9 cellular contexts compared by ENCODE assay signal in genomic region chr11:114165326-114166230, GRCh38.
DNase-seq lines count a peak whose midpoint lies in the region; ATAC-seq and TF ChIP-seq lines count a peak whose summit lies in the region.
"Had no signal": no experiment of that assay in that cellular context is flagged by ENCODE, and none has a peak within 500 bp of the region (broad histone marks: within the 10 kb centered on the region; RNA-seq: fewer than 3 reads in every experiment).

No MANE protein-coding gene starts in this region.

- no peak overlapping the region for H3K4me3 ChIP-seq in transverse colon
- H3K4me3 ChIP-seq in GM23338 = no peak overlapping the region

- no peaks in the 10 kb centered on the region for H3K27me3 ChIP-seq in transverse colon
- no peaks in the 10 kb centered on the region for H3K27me3 ChIP-seq in GM23338 (ENCODE audit: insufficient read depth)

- H3K79me2 ChIP-seq in GM23338 (replicated peaks; ENCODE audit: insufficient read depth) = no peaks in the 10 kb centered on the region

- POLR2A ChIA-PET in naive thymus-derived CD8-positive, alpha-beta T cell (lab: Charles Lee) = interaction anchor here (1.0 to 11.6 kb wide), 4 partner anchors 7 to 27 kb away, joined by 3 to 178 read pairs (median 7); no protein-coding TSS in a partner anchor

- no peak for TF ChIP-seq EP300 in transverse colon (IDR thresholded peaks at IDR 0.05; ENCODE audit: low read depth)

- DNase-seq in activated naive CD4-positive, alpha-beta T cell treated with anti-CD3 and anti-CD28 coated beads, Interleukin-2, amount 50 U/mL, for 16 hours = no peak
- DNase-seq in caudate nucleus (lab: John Stamatoyannopoulos, UW) (peak in 1 of 61 donors; percentile 17), transverse colon (peak; percentile 51), GM23338 (ENCODE audit: low spot score) (no peak)
- DNase-seq in naive thymus-derived CD8-positive, alpha-beta T cell = no peak
- no peak for DNase-seq in stimulated activated CD4-positive, alpha-beta T cell treated with anti-CD3 and anti-CD28 coated beads, Interleukin-12 subunit alpha, Interleukin-12 subunit beta, amount 100 ng/mL, for 4 hours

- H3K9me3 Mint-ChIP-seq in activated naive CD4-positive, alpha-beta T cell treated with anti-CD3 and anti-CD28 coated beads, Interleukin-2, amount 50 U/mL, for 24 hours = no peaks in the 10 kb centered on the region
- no peaks in the 10 kb centered on the region for H3K9me3 Mint-ChIP-seq in naive thymus-derived CD8-positive, alpha-beta T cell
- no peaks in the 10 kb centered on the region for H3K9me3 Mint-ChIP-seq in stimulated activated memory B cell treated with anti-CD40 and anti-IgM and Interleukin-4, amounts not matched to agents 10 μg/mL and 1 μg/mL and 100 μg/mL, for 72 hours
- no peaks in the 10 kb centered on the region for H3K9me3 Mint-ChIP-seq in GM23338

- no peaks in the 10 kb centered on the region for H3K9me2 ChIP-seq in GM23338 (ENCODE audit: insufficient read depth)

- H3K27me3 Mint-ChIP-seq in activated naive CD4-positive, alpha-beta T cell treated with anti-CD3 and anti-CD28 coated beads, Interleukin-2, amount 50 U/mL, for 24 hours = no peaks in the 10 kb centered on the region
- H3K27me3 Mint-ChIP-seq in naive thymus-derived CD8-positive, alpha-beta T cell = no peaks in the 10 kb centered on the region
- peaks cover 9% of the 10 kb centered on the region for H3K27me3 Mint-ChIP-seq in stimulated activated memory B cell treated with anti-CD40 and anti-IgM and Interleukin-4, amounts not matched to agents 10 μg/mL and 1 μg/mL and 100 μg/mL, for 72 hours
- peaks cover 10% of the 10 kb centered on the region for H3K27me3 Mint-ChIP-seq in GM23338 (ENCODE audit: insufficient read depth, low read depth, poor library complexity)

- peak overlapping the region; percentile 68 for H3K27ac Mint-ChIP-seq in activated naive CD4-positive, alpha-beta T cell treated with anti-CD3 and anti-CD28 coated beads, Interleukin-2, amount 50 U/mL, for 24 hours
- peak overlapping the region; percentile 57 to 97 (median 86) for H3K27ac Mint-ChIP-seq in naive thymus-derived CD8-positive, alpha-beta T cell
- no peak overlapping the region for H3K27ac Mint-ChIP-seq in stimulated activated memory B cell treated with anti-CD40 and anti-IgM and Interleukin-4, amounts not matched to agents 10 μg/mL and 1 μg/mL and 100 μg/mL, for 72 hours
- no peak overlapping the region for H3K27ac Mint-ChIP-seq in GM23338

- WGBS in transverse colon (ENCODE audit: low coverage in 1 of 2), 2 donors = 69% methylated on average over 7 of the region's 7 CpGs; no CpG with 5 or more reads in 1 of the 2 donors

- no peaks in the 10 kb centered on the region for H3F3A ChIP-seq in GM23338 (replicated peaks; ENCODE audit: low read depth)

- intact Hi-C loops in transverse colon (cut with DNase I; ENCODE audit: low total_unique reads) = loop anchor here (2.0 kb wide), 1 partner anchor 13 kb away; no protein-coding TSS in a partner anchor

- no peaks in the 10 kb centered on the region for H3K36me3 Mint-ChIP-seq in activated naive CD4-positive, alpha-beta T cell treated with anti-CD3 and anti-CD28 coated beads, Interleukin-2, amount 50 U/mL, for 24 hours
- H3K36me3 Mint-ChIP-seq in naive thymus-derived CD8-positive, alpha-beta T cell = no peaks in the 10 kb centered on the region
- no peaks in the 10 kb centered on the region for H3K36me3 Mint-ChIP-seq in stimulated activated memory B cell treated with anti-CD40 and anti-IgM and Interleukin-4, amounts not matched to agents 10 μg/mL and 1 μg/mL and 100 μg/mL, for 72 hours
- no peaks in the 10 kb centered on the region for H3K36me3 Mint-ChIP-seq in GM23338 (ENCODE audit: low read depth)

- H3K4me2 ChIP-seq in GM23338 = no peak overlapping the region

- in situ Hi-C loops in transverse colon (cut with MboI; ENCODE audit: low pct_ligation_motif_present in 1 of 4, low pct_unique_long_range_greater_than_20kb in 1 of 4, low sequenced_read_pairs in 3 of 4) = no loop called here

- no peaks in the 10 kb centered on the region for H3K9me3 ChIP-seq in transverse colon

- peak overlapping the region; percentile 98 for H3K27ac ChIP-seq in caudate nucleus (ENCODE audit: low read depth, low read length)
- peak overlapping the region; percentile 94 to 96 (median 96) for H3K27ac ChIP-seq in transverse colon
- H3K27ac ChIP-seq in GM23338 (ENCODE audit: low read depth) = no peak overlapping the region

- H3K4me3 Mint-ChIP-seq in activated naive CD4-positive, alpha-beta T cell treated with anti-CD3 and anti-CD28 coated beads, Interleukin-2, amount 50 U/mL, for 24 hours = peak overlapping the region; percentile 38
- H3K4me3 Mint-ChIP-seq in naive thymus-derived CD8-positive, alpha-beta T cell = peak overlapping the region in 8 of 10 donors; percentile 22 to 79 (median 66)
- no peak overlapping the region for H3K4me3 Mint-ChIP-seq in stimulated activated memory B cell treated with anti-CD40 and anti-IgM and Interleukin-4, amounts not matched to agents 10 μg/mL and 1 μg/mL and 100 μg/mL, for 72 hours
- no peak overlapping the region for H3K4me3 Mint-ChIP-seq in GM23338

- peaks cover 99% of the 10 kb centered on the region for H3K4me1 Mint-ChIP-seq in activated naive CD4-positive, alpha-beta T cell treated with anti-CD3 and anti-CD28 coated beads, Interleukin-2, amount 50 U/mL, for 24 hours
- peaks cover 60 to 99% (median 99%) of the 10 kb centered on the region in 4 donors for H3K4me1 Mint-ChIP-seq in naive thymus-derived CD8-positive, alpha-beta T cell
- H3K4me1 Mint-ChIP-seq in stimulated activated memory B cell treated with anti-CD40 and anti-IgM and Interleukin-4, amounts not matched to agents 10 μg/mL and 1 μg/mL and 100 μg/mL, for 72 hours = peaks cover 40% of the 10 kb centered on the region
- peaks cover 31% of the 10 kb centered on the region for H3K4me1 Mint-ChIP-seq in GM23338

- H3K4me1 ChIP-seq in transverse colon (peaks cover 90 to 98% (median 95%) of the 10 kb centered on the region in 4 donors), GM23338 (ENCODE audit: insufficient read depth) (peaks cover 18% of the 10 kb centered on the region)

- H3K36me3 ChIP-seq in transverse colon = no peaks in the 10 kb centered on the region
- H3K36me3 ChIP-seq in GM23338 (ENCODE audit: insufficient read depth) = no peaks in the 10 kb centered on the region

- ATAC-seq in naive thymus-derived CD8-positive, alpha-beta T cell = peak; percentile 18 to 23
- no peak for ATAC-seq in stimulated activated memory B cell treated with anti-CD40 and anti-IgM and Interleukin-4, amounts not matched to agents 10 μg/mL and 1 μg/mL and 100 μg/mL, for 72 hours
- no peak for ATAC-seq in GM23338
- ATAC-seq: SK-N-SH treated with all-trans-retinoic acid at 6 μM for 48 hours had no signal

- no peak overlapping the region for H2AFZ ChIP-seq in GM23338

- no peaks in the 10 kb centered on the region for H4K20me1 ChIP-seq in GM23338 (replicated peaks; ENCODE audit: insufficient read depth)

- no peak for TF ChIP-seq POLR2A in transverse colon (IDR thresholded peaks at IDR 0.05)

- TF ChIP-seq CTCF in transverse colon (IDR thresholded peaks at IDR 0.05) = no peak
- no peak for TF ChIP-seq CTCF in GM23338 (conservative IDR thresholded peaks at IDR 0.05; ENCODE audit: low read depth in 2 of 2)

TF ChIP-seq in GM23338, 12 proteins besides CTCF, POLR2A, EP300 and RAD21:
- TF ChIP-seq JUNB (IDR thresholded peaks at IDR 0.05; ENCODE audit: unreplicated experiment) = no peak

Comparison
In these comparisons a context has a peak if more than half of its experiments do, and no peak if none do; other contexts are left out.
1. H3K27ac Mint-ChIP-seq: peak in activated naive CD4-positive, alpha-beta T cell treated with anti-CD3 and anti-CD28 coated beads, Interleukin-2, amount 50 U/mL, for 24 hours (single experiment) and naive thymus-derived CD8-positive, alpha-beta T cell (10 of 10); none in stimulated activated memory B cell treated with anti-CD40 and anti-IgM and Interleukin-4, amounts not matched to agents 10 μg/mL and 1 μg/mL and 100 μg/mL, for 72 hours (single experiment) and GM23338 (single experiment).
2. H3K4me3 Mint-ChIP-seq: peak in activated naive CD4-positive, alpha-beta T cell treated with anti-CD3 and anti-CD28 coated beads, Interleukin-2, amount 50 U/mL, for 24 hours (single experiment) and naive thymus-derived CD8-positive, alpha-beta T cell (8 of 10); none in stimulated activated memory B cell treated with anti-CD40 and anti-IgM and Interleukin-4, amounts not matched to agents 10 μg/mL and 1 μg/mL and 100 μg/mL, for 72 hours (single experiment) and GM23338 (single experiment).
3. ATAC-seq: peak in naive thymus-derived CD8-positive, alpha-beta T cell (2 of 2); none in stimulated activated memory B cell treated with anti-CD40 and anti-IgM and Interleukin-4, amounts not matched to agents 10 μg/mL and 1 μg/mL and 100 μg/mL, for 72 hours (single experiment) and GM23338 (single experiment).